Comparison of ENCODE assay signal across 26 cellular contexts in the genomic region with DNA sequence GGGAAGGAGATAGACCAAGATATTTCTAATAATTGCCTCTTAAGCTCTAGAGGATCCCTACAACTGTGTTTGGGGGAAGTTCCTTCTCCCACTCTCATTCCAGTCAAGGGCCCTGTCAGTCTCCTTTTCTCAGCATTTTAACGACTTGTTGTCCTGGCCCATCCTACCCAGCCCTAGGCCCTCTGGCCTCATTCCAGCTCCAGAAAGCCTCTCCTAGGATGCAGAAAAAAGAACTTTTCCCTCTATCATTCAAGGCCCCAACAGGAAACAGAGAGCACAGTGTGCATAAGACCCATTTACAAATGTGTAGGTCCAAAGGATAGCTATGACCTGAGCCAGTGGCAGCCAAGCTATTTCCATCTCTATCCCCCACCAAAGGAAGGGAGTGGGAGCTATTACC. TPM values are rescaled to one million over a fixed set of nuclear protein-coding genes. Genes with fewer than 3 reads are reported as not detected.
DNase-seq lines count a peak whose midpoint lies in the region; ATAC-seq and TF ChIP-seq lines count a peak whose summit lies in the region.
"Had no signal": no experiment of that assay in that cellular context is flagged by ENCODE, and none has a peak within 500 bp of the region (broad histone marks: within the 10 kb centered on the region; RNA-seq: fewer than 3 reads in every experiment).

No MANE protein-coding gene starts in this region.

- no peaks in the 10 kb centered on the region for H4K20me1 ChIP-seq in IMR-90 (ENCODE audit: insufficient read depth, low read length)

- BruUV-seq in IMR-90 (replicated peaks; lab: Mats Ljungman, UMichigan), result no TSS peak

- in situ Hi-C loops in IMR-90 (cut with MboI; ENCODE audit: low sequenced_read_pairs), result no loop called here

- peaks cover 36% of the 10 kb centered on the region for H3K9me1 ChIP-seq in IMR-90 (ENCODE audit: insufficient read depth, low read length)

- H3K4me3 Mint-ChIP-seq in nephron, result peak overlapping the region in 1 of 3 experiments; percentile 14
- H3K4me3 Mint-ChIP-seq in naive thymus-derived CD4-positive, alpha-beta T cell, result no peak overlapping the region
- H3K4me3 Mint-ChIP-seq: activated CD4-positive, alpha-beta T cell treated with anti-CD3 and anti-CD28 coated beads, Interleukin-2, amount 10 ng/mL, durations not matched to agents 24 days and 14 days; IgD-negative memory B cell; memory B cell; naive thymus-derived CD8-positive, alpha-beta T cell had no signal

- H3K9me3 Mint-ChIP-seq in nephron, result no peaks in the 10 kb centered on the region
- no peaks in the 10 kb centered on the region for H3K9me3 Mint-ChIP-seq in naive thymus-derived CD4-positive, alpha-beta T cell
- H3K9me3 Mint-ChIP-seq: activated CD4-positive, alpha-beta T cell treated with anti-CD3 and anti-CD28 coated beads, Interleukin-2, amount 10 ng/mL, durations not matched to agents 24 days and 14 days; memory B cell; naive thymus-derived CD8-positive, alpha-beta T cell had no signal

- peaks cover 35% of the 10 kb centered on the region for H3K36me3 ChIP-seq in IMR-90 (ENCODE audit: control insufficient read depth, insufficient read depth, low read length)
- H3K36me3 ChIP-seq in esophagus muscularis mucosa, result peaks cover 27 to 32% (median 31%) of the 10 kb centered on the region in 4 donors
- peaks cover 0 to 24% (median 9%) of the 10 kb centered on the region in 4 donors for H3K36me3 ChIP-seq in upper lobe of left lung
- no peaks in the 10 kb centered on the region for H3K36me3 ChIP-seq in naive thymus-derived CD4-positive, alpha-beta T cell (ENCODE audit: control insufficient read depth in 2 of 3, insufficient read depth in 3 of 3, low read length in 3 of 3)
- H3K36me3 ChIP-seq in tibial artery, result peaks cover 26 to 30% (median 27%) of the 10 kb centered on the region in 3 donors

- peak overlapping the region; percentile 80; the same call in 2 of the 3 replicates for H2BK15ac ChIP-seq in IMR-90 (ENCODE audit: low read depth, low read length)

- H4K91ac ChIP-seq in IMR-90 (ENCODE audit: insufficient read depth, low read depth, low read length), result peak overlapping the region; percentile 97

- H3K18ac ChIP-seq in IMR-90 (ENCODE audit: low read depth, low read length), result peak overlapping the region; percentile 31

- H3K27ac ChIP-seq in IMR-90 (ENCODE audit: insufficient read depth, low read length) (peak overlapping the region; percentile 62; the same call in 1 of the 2 replicates), esophagus muscularis mucosa (replicated peaks in 1 of 4) (peak overlapping the region; percentile 90 to 97 (median 94)), upper lobe of left lung (peak overlapping the region; percentile 47 to 78 (median 63)), tibial artery (peak overlapping the region in 1 of 2 donors; percentile 76)
- no peak overlapping the region for H3K27ac ChIP-seq in naive thymus-derived CD4-positive, alpha-beta T cell (ENCODE audit: low read depth, low read length)
- H3K27ac ChIP-seq: BLaER1, brain microvascular endothelial cell had no signal

- peak overlapping the region; percentile 38 for H2AK9ac ChIP-seq in IMR-90 (replicated peaks; ENCODE audit: low read depth, low read length, poor library complexity)

- dilution Hi-C loops in IMR-90 (cut with HindIII; ENCODE audit: low sequenced_read_pairs, unreplicated experiment), result no loop called here

- peak overlapping the region; percentile 66 to 97 (median 89) for H3K27ac Mint-ChIP-seq in nephron
- no peak overlapping the region for H3K27ac Mint-ChIP-seq in naive thymus-derived CD4-positive, alpha-beta T cell
- H3K27ac Mint-ChIP-seq: activated CD4-positive, alpha-beta T cell treated with anti-CD3 and anti-CD28 coated beads, Interleukin-2, amount 10 ng/mL, durations not matched to agents 24 days and 14 days; IgD-negative memory B cell; memory B cell; naive thymus-derived CD8-positive, alpha-beta T cell had no signal

- peaks cover 29% of the 10 kb centered on the region for H3K4me1 ChIP-seq in IMR-90 (ENCODE audit: control insufficient read depth, insufficient read depth, low read length)
- H3K4me1 ChIP-seq in esophagus muscularis mucosa, result peaks cover 29 to 84% (median 81%) of the 10 kb centered on the region in 4 donors
- H3K4me1 ChIP-seq in upper lobe of left lung, result peaks cover 10 to 29% (median 20%) of the 10 kb centered on the region in 4 donors
- no peaks in the 10 kb centered on the region for H3K4me1 ChIP-seq in naive thymus-derived CD4-positive, alpha-beta T cell (ENCODE audit: control insufficient read depth in 2 of 2, insufficient read depth in 2 of 2, low read length in 2 of 2)
- H3K4me1 ChIP-seq in tibial artery, result peaks cover 0 to 77% (median 38%) of the 10 kb centered on the region in 4 donors

- peak overlapping the region; percentile 81 for H2AK5ac ChIP-seq in IMR-90 (ENCODE audit: low read depth, low read length)

- DNase-seq in IMR-90, result no peak
- DNase-seq in esophagus muscularis mucosa (ENCODE audit: extremely low spot score), result no peak
- DNase-seq in upper lobe of left lung, result no peak
- DNase-seq in naive thymus-derived CD4-positive, alpha-beta T cell, result no peak
- DNase-seq in retina, result no peak
- DNase-seq in HEK293T (ENCODE audit: extremely low spot score), result no peak
- no peak for DNase-seq in tibial artery
- DNase-seq: ACHN; activated CD4-positive, alpha-beta T cell treated with anti-CD3 and anti-CD28 coated beads, Interleukin-2, amount 10 ng/mL, durations not matched to agents 24 days and 14 days; activated naive CD4-positive, alpha-beta T cell; activated T-cell treated with anti-CD3 and anti-CD28 coated beads, Interleukin-2, amount 50 U/mL, for 48 hours; brain microvascular endothelial cell; DMS53; effector CD8-positive, alpha-beta T cell; erythroblast; GOT3; naive thymus-derived CD8-positive, alpha-beta T cell; NCI-H1048; NCI-H1694; NCI-H2171; spleen; T-helper 2 cell had no signal

- H3K9ac ChIP-seq in IMR-90 (ENCODE audit: low read depth, low read length), result no peak overlapping the region
- H3K9ac ChIP-seq: BLaER1 had no signal

- peak overlapping the region; percentile 83 for H2BK120ac ChIP-seq in IMR-90 (ENCODE audit: low read depth, low read length)

- no peak overlapping the region for H2BK5ac ChIP-seq in IMR-90 (ENCODE audit: low read depth, low read length, poor library complexity, severe bottlenecking)

- peak overlapping the region; percentile 89 for H3K14ac ChIP-seq in IMR-90 (replicated peaks; ENCODE audit: low read depth, low read length)

- TF ChIP-seq POLR2A in IMR-90 (IDR thresholded peaks at IDR 0.05; ENCODE audit: low read depth, low read length) (no peak), esophagus muscularis mucosa (IDR thresholded peaks at IDR 0.05; ENCODE audit: low read depth) (no peak), upper lobe of left lung (IDR thresholded peaks at IDR 0.05) (no peak)

- H4K8ac ChIP-seq in IMR-90 (ENCODE audit: low read depth in 2 of 2, low read length in 2 of 2), result peak overlapping the region; percentile 27 to 78; a peak in 2 of 4 replicates

- intact Hi-C loops in IMR-90 (cut with micrococcal nuclease), result no loop called here
- intact Hi-C loops in esophagus muscularis mucosa (cut with DNase I), result no loop called here
- intact Hi-C loops in naive thymus-derived CD4-positive, alpha-beta T cell (cut with micrococcal nuclease), result no loop called here
- intact Hi-C loops in tibial artery (cut with DNase I; ENCODE audit: low total_unique reads), result no loop called here

- H2AFZ ChIP-seq in IMR-90 (replicated peaks; ENCODE audit: low read length, poor library complexity), result no peak overlapping the region

- peak overlapping the region; percentile 52 for H4K5ac ChIP-seq in IMR-90 (ENCODE audit: low read depth, low read length)

- no peaks in the 10 kb centered on the region for H3K9me3 ChIP-seq in IMR-90 (ENCODE audit: control insufficient read depth, insufficient read depth, low read length)
- no peaks in the 10 kb centered on the region for H3K9me3 ChIP-seq in esophagus muscularis mucosa
- H3K9me3 ChIP-seq in upper lobe of left lung, result no peaks in the 10 kb centered on the region
- no peaks in the 10 kb centered on the region for H3K9me3 ChIP-seq in naive thymus-derived CD4-positive, alpha-beta T cell (ENCODE audit: control insufficient read depth in 2 of 3, low read length in 3 of 3)
- H3K9me3 ChIP-seq in tibial artery, result no peaks in the 10 kb centered on the region
- H3K9me3 ChIP-seq: BLaER1, spleen had no signal

- H3K4me1 Mint-ChIP-seq in nephron, result peaks cover 69% of the 10 kb centered on the region
- peaks cover 0 to 1% (median 0%) of the 10 kb centered on the region in 7 donors for H3K4me1 Mint-ChIP-seq in naive thymus-derived CD4-positive, alpha-beta T cell
- H3K4me1 Mint-ChIP-seq: activated CD4-positive, alpha-beta T cell treated with anti-CD3 and anti-CD28 coated beads, Interleukin-2, amount 10 ng/mL, durations not matched to agents 24 days and 14 days; IgD-negative memory B cell; memory B cell; naive thymus-derived CD8-positive, alpha-beta T cell had no signal

- H3K27me3 Mint-ChIP-seq in nephron (ENCODE audit: low read depth), result no peaks in the 10 kb centered on the region
- peaks cover 0 to 7% (median 5%) of the 10 kb centered on the region in 5 donors for H3K27me3 Mint-ChIP-seq in naive thymus-derived CD4-positive, alpha-beta T cell

- CTCF ChIA-PET in IMR-90 (lab: Yijun Ruan, JAX) (interaction anchor here (1.1 kb wide), 1 partner anchor 208 kb away, joined by 3 read pairs; no protein-coding TSS in a partner anchor), HEK293T (lab: Yijun Ruan, JAX) (interaction anchor here (0.7 kb wide), 1 partner anchor 32 kb away, joined by 3 read pairs; no protein-coding TSS in a partner anchor)
- CTCF ChIA-PET in naive thymus-derived CD4-positive, alpha-beta T cell (lab: Charles Lee), result no interaction called here

- H3K23ac ChIP-seq in IMR-90 (ENCODE audit: low read depth, low read length), result peak overlapping the region; percentile 93

- POLR2A ChIA-PET in IMR-90 (lab: Charles Lee; ENCODE audit: unreplicated experiment) (no interaction called here), HEK293T (lab: Yijun Ruan, JAX) (interaction anchor here (0.9 to 2.3 kb wide), 2 partner anchors 12 to 15 kb away, joined by 3 to 6 read pairs; no protein-coding TSS in a partner anchor)
- POLR2A ChIA-PET in naive thymus-derived CD4-positive, alpha-beta T cell (lab: Charles Lee), result interaction anchor here (0.7 kb wide), 1 partner anchor 10 kb away, joined by 4 read pairs; no protein-coding TSS in a partner anchor

- TF ChIP-seq EP300 in esophagus muscularis mucosa (IDR thresholded peaks at IDR 0.05) (no peak), upper lobe of left lung (IDR thresholded peaks at IDR 0.05) (no peak)

- peak overlapping the region; percentile 95 for H2BK20ac ChIP-seq in IMR-90 (ENCODE audit: low read depth, low read length)

- WGBS in IMR-90 (ENCODE audit: extremely low coverage in 2 of 2, insufficient read length in 1 of 2), 2 experiments, result 100% methylated on average over 1 of the region's 1 CpG; no CpG with 5 or more reads in 1 of the 2 experiments
- WGBS in esophagus muscularis mucosa, result 44% methylated on average over 1 of the region's 1 CpG
- WGBS in upper lobe of left lung, 2 donors, result 50% methylated on average over 1 of the region's 1 CpG

- ATAC-seq in IMR-90 (ENCODE audit: low read depth) (no peak), upper lobe of left lung (ENCODE audit: low FRiP score in 2 of 2) (no peak)
- no peak for ATAC-seq in naive thymus-derived CD4-positive, alpha-beta T cell
- ATAC-seq: naive thymus-derived CD8-positive, alpha-beta T cell had no signal

- no peaks in the 10 kb centered on the region for H3K27me3 ChIP-seq in IMR-90 (ENCODE audit: control insufficient read depth, insufficient read depth, low read length)
- H3K27me3 ChIP-seq in esophagus muscularis mucosa, result no peaks in the 10 kb centered on the region
- no peaks in the 10 kb centered on the region for H3K27me3 ChIP-seq in upper lobe of left lung
- no peaks in the 10 kb centered on the region for H3K27me3 ChIP-seq in naive thymus-derived CD4-positive, alpha-beta T cell (ENCODE audit: control insufficient read depth in 2 of 2, insufficient read depth in 2 of 2, low read length in 2 of 2)
- H3K27me3 ChIP-seq in tibial artery, result no peaks in the 10 kb centered on the region
- H3K27me3 ChIP-seq: BLaER1, brain microvascular endothelial cell had no signal

- peak overlapping the region; percentile 95 for H3K4ac ChIP-seq in IMR-90 (ENCODE audit: low read depth, low read length)

- TF ChIP-seq RAD21 in IMR-90 (IDR thresholded peaks at IDR 0.05; ENCODE audit: low read length), result no peak

- H3K56ac ChIP-seq in IMR-90 (ENCODE audit: extremely low read depth, insufficient read depth, low read length), result no peak overlapping the region; the same call in 1 of the 2 replicates

- H3K79me1 ChIP-seq in IMR-90 (ENCODE audit: low read depth in 1 of 2, low read length in 2 of 2), result peaks cover 0 to 21% of the 10 kb centered on the region in 2 experiments; a peak in 2 of 4 replicates

- TF ChIP-seq CTCF in IMR-90 (conservative IDR thresholded peaks at IDR 0.05; ENCODE audit: low read depth, low read length), result no peak
- TF ChIP-seq CTCF in esophagus muscularis mucosa (IDR thresholded peaks at IDR 0.05), result no peak
- TF ChIP-seq CTCF in nephron (IDR thresholded peaks at IDR 0.05; ENCODE audit: unreplicated experiment in 3 of 3), result no peak
- no peak for TF ChIP-seq CTCF in upper lobe of left lung (IDR thresholded peaks at IDR 0.05)
- no peak for TF ChIP-seq CTCF in tibial artery (IDR thresholded peaks at IDR 0.05)

- H3K4me3 ChIP-seq in IMR-90 (ENCODE audit: insufficient read depth, low read depth, low read length), result no peak overlapping the region
- H3K4me3 ChIP-seq in esophagus muscularis mucosa, result no peak overlapping the region
- H3K4me3 ChIP-seq in upper lobe of left lung, result no peak overlapping the region
- no peak overlapping the region for H3K4me3 ChIP-seq in naive thymus-derived CD4-positive, alpha-beta T cell (ENCODE audit: low read length)
- no peak overlapping the region for H3K4me3 ChIP-seq in tibial artery
- H3K4me3 ChIP-seq: BLaER1, spleen had no signal

- H3K36me3 Mint-ChIP-seq in nephron (ENCODE audit: low read depth), result peaks cover 39% of the 10 kb centered on the region
- no peaks in the 10 kb centered on the region for H3K36me3 Mint-ChIP-seq in naive thymus-derived CD4-positive, alpha-beta T cell
- H3K36me3 Mint-ChIP-seq: memory B cell; naive thymus-derived CD8-positive, alpha-beta T cell had no signal

- no peak overlapping the region for H3K4me2 ChIP-seq in IMR-90 (ENCODE audit: low read depth, low read length)
- H3K4me2 ChIP-seq: BLaER1 had no signal

RNA-seq across cellular contexts. Expression of a gene that starts 14.0 kb away (rescaled TPM):
- total RNA-seq in IMR-90 (2012; rRNA removed) (50.3 and 55.6 TPM in 2 replicates), esophagus muscularis mucosa (100 to 1,000 TPM; 102 to 290 (median 208) TPM), upper lobe of left lung (100 to 1,000 TPM in 3 of 6 donors, 10 to 100 TPM in 3; 65.0 to 156 (median 95.9) TPM)
- polyA plus RNA-seq in IMR-90 (2012; rRNA removed), result 67.4 and 95.7 TPM in 2 replicates
- 40.2 and 112 TPM in 2 replicates for polyA plus RNA-seq in IMR-90 (2012; cell fraction: cytosol; rRNA removed)
- 310 and 597 TPM in 2 replicates for polyA plus RNA-seq in IMR-90 (2012; cell fraction: nucleus; rRNA removed; ENCODE audit: low replicate concordance)
- total RNA-seq in naive thymus-derived CD4-positive, alpha-beta T cell, result not detected
- polyA plus RNA-seq in naive thymus-derived CD4-positive, alpha-beta T cell, result not detected
- total RNA-seq: activated CD4-positive, alpha-beta T cell treated with anti-CD3 and anti-CD28 coated beads, Interleukin-2, amount 10 ng/mL, durations not matched to agents 24 days and 14 days; naive thymus-derived CD8-positive, alpha-beta T cell had no signal
- polyA plus RNA-seq: IgD-negative memory B cell; naive thymus-derived CD8-positive, alpha-beta T cell had no signal

Comparison
In these comparisons a context has a peak if more than half of its experiments do, and no peak if none do; other contexts are left out.
1. H3K27ac Mint-ChIP-seq: peak in nephron (3 of 3); none in naive thymus-derived CD4-positive, alpha-beta T cell (0 of 9).
2. RNA of a gene that starts 14.0 kb away (total RNA-seq): 102 to 290 TPM in esophagus muscularis mucosa, 65.0 to 156 TPM in upper lobe of left lung and 50.3 to 55.6 TPM in IMR-90; not detected in naive thymus-derived CD4-positive, alpha-beta T cell; every median in the first group is over 10 times any median in the second.